In the genomic region with DNA sequence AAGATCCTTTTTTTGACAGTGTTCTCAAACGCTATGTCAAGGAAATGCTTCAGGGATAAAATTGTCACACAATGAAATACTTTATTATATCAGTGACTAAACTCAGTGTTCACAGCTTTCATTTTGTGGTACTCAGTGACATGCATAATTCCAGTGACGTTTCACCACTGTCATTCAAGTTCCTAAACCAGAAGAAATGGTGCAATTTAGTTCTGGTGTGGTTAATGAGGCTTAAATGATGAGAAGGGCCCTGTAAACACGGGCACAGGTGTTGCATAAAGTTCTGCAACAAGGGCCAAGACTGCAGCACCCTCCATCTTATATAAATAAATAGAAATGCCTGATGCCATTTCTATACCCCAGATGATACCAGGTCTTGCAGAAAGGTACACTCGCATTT, we compare ENCODE assay signal across 18 cellular contexts.
"Had no signal": no experiment of that assay in that cellular context is flagged by ENCODE, and none has a peak within 500 bp of the region (broad histone marks: within the 10 kb centered on the region; RNA-seq: fewer than 3 reads in every experiment).

No MANE protein-coding gene starts in this region.

- H3K9me3 ChIP-seq: colonic mucosa, left ventricle myocardium inferior, lower lobe of right lung, neutrophil, tibial artery, upper lobe of left lung, vagina had no signal

- H3K4me1 Mint-ChIP-seq: endodermal cell; immature natural killer cell; nephron progenitor cell; stimulated activated effector memory CD8-positive, alpha-beta T cell treated with anti-CD3 and anti-CD28 coated beads, Interleukin-12 subunit alpha, Interleukin-12 subunit beta, amount 100 ng/mL, for 72 hours had no signal

- H3K9me3 Mint-ChIP-seq: endodermal cell; immature natural killer cell; nephron progenitor cell; stimulated activated effector memory CD8-positive, alpha-beta T cell treated with anti-CD3 and anti-CD28 coated beads, Interleukin-12 subunit alpha, Interleukin-12 subunit beta, amount 100 ng/mL, for 72 hours had no signal

- H3K27ac ChIP-seq: colonic mucosa, foreskin keratinocyte, left ventricle myocardium inferior, lower lobe of right lung, neutrophil, tibial artery, upper lobe of left lung, vagina had no signal

- H3K36me3 Mint-ChIP-seq: immature natural killer cell; stimulated activated effector memory CD8-positive, alpha-beta T cell treated with anti-CD3 and anti-CD28 coated beads, Interleukin-12 subunit alpha, Interleukin-12 subunit beta, amount 100 ng/mL, for 72 hours had no signal

- ATAC-seq: right cardiac atrium; stimulated activated effector memory CD8-positive, alpha-beta T cell treated with anti-CD3 and anti-CD28 coated beads, Interleukin-12 subunit alpha, Interleukin-12 subunit beta, amount 100 ng/mL, for 72 hours; stimulated activated naive CD8-positive, alpha-beta T cell treated with anti-CD3 and anti-CD28 coated beads, Interleukin-15, Interleukin-2, amounts not matched to agents 100 U/mL and 50 U/mL, for 24 hours had no signal

- DNase-seq: colonic mucosa; endodermal cell; kidney; left cardiac atrium; left ventricle myocardium inferior; lower lobe of right lung; nephron progenitor cell; right cardiac atrium; stimulated activated CD4-positive, alpha-beta T cell treated with anti-CD3 and anti-CD28 coated beads, Interleukin-4, amount 100 ng/mL, for 1 hour; stimulated activated CD8-positive, alpha-beta memory T cell treated with anti-CD3 and anti-CD28 coated beads, Interleukin-4, amount 100 ng/mL, for 48 hours; stimulated activated naive CD8-positive, alpha-beta T cell treated with anti-CD3 and anti-CD28 coated beads, Interleukin-15, Interleukin-2, amounts not matched to agents 100 U/mL and 50 U/mL, for 24 hours; tibial artery; upper lobe of left lung had no signal

- H3K27me3 ChIP-seq: colonic mucosa, tibial artery, upper lobe of left lung, vagina had no signal

- H3K4me3 ChIP-seq: colonic mucosa, left ventricle myocardium inferior, lower lobe of right lung, tibial artery, upper lobe of left lung, vagina had no signal

- H3K4me3 Mint-ChIP-seq: endodermal cell; immature natural killer cell; nephron progenitor cell; stimulated activated effector memory CD8-positive, alpha-beta T cell treated with anti-CD3 and anti-CD28 coated beads, Interleukin-12 subunit alpha, Interleukin-12 subunit beta, amount 100 ng/mL, for 72 hours had no signal

- H3K4me1 ChIP-seq: colonic mucosa, foreskin keratinocyte, left ventricle myocardium inferior, lower lobe of right lung, tibial artery, upper lobe of left lung, vagina had no signal

- H3K36me3 ChIP-seq: colonic mucosa, left ventricle myocardium inferior, lower lobe of right lung, neutrophil, tibial artery, upper lobe of left lung, vagina had no signal

- H3K27ac Mint-ChIP-seq: endodermal cell; immature natural killer cell; nephron progenitor cell; stimulated activated effector memory CD8-positive, alpha-beta T cell treated with anti-CD3 and anti-CD28 coated beads, Interleukin-12 subunit alpha, Interleukin-12 subunit beta, amount 100 ng/mL, for 72 hours had no signal
